Comparison of ENCODE assay signal across 13 cellular contexts in the genomic region with DNA sequence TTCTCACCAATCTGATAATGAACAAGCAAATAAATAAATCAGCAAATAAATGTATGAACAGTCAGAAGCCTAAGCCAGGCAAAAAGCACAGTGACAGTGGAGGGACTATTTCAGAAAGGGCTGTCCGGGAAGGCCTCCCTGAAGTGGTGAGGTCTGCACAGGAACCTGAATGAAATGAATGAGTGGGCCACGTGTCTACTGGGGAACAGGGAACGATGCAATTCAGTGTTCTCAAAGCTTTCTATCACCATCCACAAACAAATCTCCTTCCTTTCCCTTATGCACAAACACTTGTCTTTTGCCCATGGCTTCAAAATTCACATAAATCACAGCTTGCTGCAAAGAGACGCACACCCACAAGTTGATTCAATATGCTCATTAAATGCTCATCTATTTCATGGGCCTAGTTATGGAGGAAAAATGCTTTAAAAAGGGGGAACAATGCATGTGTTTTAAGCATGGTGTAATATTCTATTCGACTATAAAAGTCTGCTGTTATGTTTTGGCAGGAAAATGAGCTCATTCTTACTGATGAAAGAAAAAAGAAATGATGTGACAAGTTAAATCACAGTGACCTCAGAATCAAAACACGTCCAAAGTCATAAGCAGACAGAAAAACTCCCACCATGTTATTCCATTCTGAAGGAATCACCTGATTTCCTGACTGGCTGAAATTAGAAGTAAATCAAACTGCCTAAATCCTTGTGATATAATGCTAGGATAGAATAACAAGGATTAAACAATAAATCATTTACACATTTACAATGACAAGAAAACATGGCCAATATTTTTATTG. TPM values are rescaled to one million over a fixed set of nuclear protein-coding genes. Genes with fewer than 3 reads are reported as not detected.
DNase-seq lines count a peak whose midpoint lies in the region; ATAC-seq and TF ChIP-seq lines count a peak whose summit lies in the region.
"Had no signal": no experiment of that assay in that cellular context is flagged by ENCODE, and none has a peak within 500 bp of the region (broad histone marks: within the 10 kb centered on the region; RNA-seq: fewer than 3 reads in every experiment).

No MANE protein-coding gene starts in this region.

- H3K36me3 ChIP-seq in fibroblast of lung (ENCODE audit: control insufficient read depth, insufficient read depth, low read length): peaks cover 21% of the 10 kb centered on the region

- no peak overlapping the region for H3K9ac ChIP-seq in fibroblast of lung (ENCODE audit: insufficient read depth, low read length)

- H3K4me1 Mint-ChIP-seq in HFFc6 (ENCODE audit: low read depth): peaks cover 24% of the 10 kb centered on the region
- peaks cover 12% of the 10 kb centered on the region for H3K4me1 Mint-ChIP-seq in activated naive CD8-positive, alpha-beta T cell treated with anti-CD3 and anti-CD28 coated beads, Interleukin-2, amount 50 U/mL, for 24 hours
- H3K4me1 Mint-ChIP-seq: endodermal cell had no signal

- no peaks in the 10 kb centered on the region for H3K9me3 ChIP-seq in fibroblast of lung (ENCODE audit: control insufficient read depth, insufficient read depth, low read depth, low read length)
- H3K9me3 ChIP-seq: Caco-2, neutrophil had no signal

- no peak overlapping the region for H3K4me3 Mint-ChIP-seq in HFFc6
- H3K4me3 Mint-ChIP-seq in activated naive CD8-positive, alpha-beta T cell treated with anti-CD3 and anti-CD28 coated beads, Interleukin-2, amount 50 U/mL, for 24 hours: no peak overlapping the region
- H3K4me3 Mint-ChIP-seq: endodermal cell had no signal

- no peaks in the 10 kb centered on the region for H3K27me3 ChIP-seq in fibroblast of lung (ENCODE audit: control insufficient read depth, insufficient read depth, low read length)
- H3K27me3 ChIP-seq: neutrophil had no signal

- no peak for ATAC-seq in activated naive CD8-positive, alpha-beta T cell treated with anti-CD3 and anti-CD28 coated beads, Interleukin-2, amount 50 U/mL, for 24 hours
- ATAC-seq in GM21360 (IDR thresholded peaks at IDR 0.05; ENCODE audit: unreplicated experiment): no peak
- ATAC-seq in HG02623 (IDR thresholded peaks at IDR 0.05; ENCODE audit: unreplicated experiment): no peak

- H3K4me1 ChIP-seq in fibroblast of lung (ENCODE audit: control insufficient read depth, extremely low read depth, insufficient read depth, low read length): peaks cover 5% of the 10 kb centered on the region
- H3K4me1 ChIP-seq: Caco-2 had no signal

- peaks cover 1% of the 10 kb centered on the region; the same call in 1 of the 2 replicates for H3K27me3 Mint-ChIP-seq in HFFc6 (ENCODE audit: insufficient read depth)
- no peaks in the 10 kb centered on the region for H3K27me3 Mint-ChIP-seq in activated naive CD8-positive, alpha-beta T cell treated with anti-CD3 and anti-CD28 coated beads, Interleukin-2, amount 50 U/mL, for 24 hours

- no peak for TF ChIP-seq CTCF in HFFc6 (IDR thresholded peaks at IDR 0.05)
- no peak for TF ChIP-seq CTCF in fibroblast of lung (conservative IDR thresholded peaks at IDR 0.05 in 1 of 2, IDR thresholded peaks at IDR 0.05 in 1 of 2; ENCODE audit: low read depth in 1 of 2, low read length in 2 of 2)

- H3K27ac ChIP-seq in fibroblast of lung (ENCODE audit: insufficient read depth, low read length) (peak overlapping the region; percentile 42), skin epidermis (peak overlapping the region in 17 of 21 experiments; percentile 0 to 75 (median 59))
- H3K27ac ChIP-seq: neutrophil had no signal

- no peak overlapping the region for H3K4me2 ChIP-seq in fibroblast of lung (ENCODE audit: extremely low read depth, insufficient read depth, low read length)

- no peaks in the 10 kb centered on the region for H3K9me3 Mint-ChIP-seq in HFFc6
- H3K9me3 Mint-ChIP-seq in activated naive CD8-positive, alpha-beta T cell treated with anti-CD3 and anti-CD28 coated beads, Interleukin-2, amount 50 U/mL, for 24 hours: no peaks in the 10 kb centered on the region
- H3K9me3 Mint-ChIP-seq: endodermal cell had no signal

- DNase-seq in HFFc6 (no peak), fibroblast of lung (ENCODE audit: low read depth in 2 of 2) (peak; percentile 33 to 54), NCI-H1417 treated with DMSO at 0.1 percent for 48 hours (lab: John Stamatoyannopoulos, UW) (no peak), NCI-H1694 treated with DMSO at 0.1 percent for 48 hours (lab: John Stamatoyannopoulos, UW) (no peak)
- no peak for DNase-seq in activated naive CD8-positive, alpha-beta T cell treated with anti-CD3 and anti-CD28 coated beads, Interleukin-2, amount 50 U/mL, for 24 hours
- DNase-seq: Caco-2; endodermal cell; NCI-H2171; stimulated activated CD4-positive, alpha-beta T cell treated with anti-CD3 and anti-CD28 coated beads, Interleukin-4, amount 100 ng/mL, for 1 hour had no signal

- peaks cover 6% of the 10 kb centered on the region for H3K79me2 ChIP-seq in fibroblast of lung (ENCODE audit: control insufficient read depth, insufficient read depth, low read length)

- H3K4me3 ChIP-seq in fibroblast of lung (replicated peaks in 1 of 4; ENCODE audit: control extremely low read depth in 1 of 4, insufficient read depth in 1 of 4, low read depth in 3 of 4, low read length in 4 of 4): no peak overlapping the region
- no peak overlapping the region for H3K4me3 ChIP-seq in skin epidermis

- H3K27ac Mint-ChIP-seq in HFFc6: peak overlapping the region; percentile 73
- H3K27ac Mint-ChIP-seq in activated naive CD8-positive, alpha-beta T cell treated with anti-CD3 and anti-CD28 coated beads, Interleukin-2, amount 50 U/mL, for 24 hours: peak overlapping the region; percentile 73
- H3K27ac Mint-ChIP-seq: endodermal cell had no signal

- H2AFZ ChIP-seq in fibroblast of lung (ENCODE audit: low read length): no peak overlapping the region

- H4K20me1 ChIP-seq in fibroblast of lung (ENCODE audit: control insufficient read depth, extremely low read depth, insufficient read depth, low read length): no peaks in the 10 kb centered on the region

- H3K36me3 Mint-ChIP-seq in HFFc6 (ENCODE audit: low read depth): peaks cover 34% of the 10 kb centered on the region
- H3K36me3 Mint-ChIP-seq in activated naive CD8-positive, alpha-beta T cell treated with anti-CD3 and anti-CD28 coated beads, Interleukin-2, amount 50 U/mL, for 24 hours (ENCODE audit: low read depth): peaks cover 68% of the 10 kb centered on the region

RNA-seq across cellular contexts. Expression of gene URB1, which starts 21.6 kb away (rescaled TPM):
- 10 to 100 TPM; 18.4 to 27.0 (median 22.4) TPM for total RNA-seq in HFFc6 (2021; fragmentation: NEBNext Ultra II Directional; extraction: Animal tissue kit (Norgen Biotek cat#: 25700))
- total RNA-seq in fibroblast of lung: 15.7 and 17.7 TPM in 2 replicates
- polyA plus RNA-seq in fibroblast of lung: 4.3 and 7.3 TPM in 2 replicates
- polyA plus RNA-seq in fibroblast of lung (2012): 6.0 and 10.0 TPM in 2 replicates
- polyA minus RNA-seq in fibroblast of lung (ENCODE audit: low replicate concordance): 16.5 and 38.7 TPM in 2 replicates

RNA-seq across cellular contexts. Expression of gene EVA1C, which starts 41.3 kb away (rescaled TPM):
- 10 to 100 TPM in 4 of 6 experiments, 1 to 10 TPM in 2; 2.7 to 13.8 (median 11.3) TPM for total RNA-seq in HFFc6 (2021; fragmentation: NEBNext Ultra II Directional; extraction: Animal tissue kit (Norgen Biotek cat#: 25700))
- total RNA-seq in fibroblast of lung: 4.4 and 4.6 TPM in 2 replicates
- polyA plus RNA-seq in fibroblast of lung: 2.4 and 5.7 TPM in 2 replicates
- 2.2 and 6.4 TPM in 2 replicates for polyA plus RNA-seq in fibroblast of lung (2012)
- polyA minus RNA-seq in fibroblast of lung (ENCODE audit: low replicate concordance): 5.3 and 5.4 TPM in 2 replicates
- total RNA-seq: Caco-2 had no signal

Comparison
In these comparisons a context has a peak if more than half of its experiments do, and no peak if none do; other contexts are left out.
1. DNase-seq: peak in fibroblast of lung (2 of 2); none in HFFc6 (single experiment), activated naive CD8-positive, alpha-beta T cell treated with anti-CD3 and anti-CD28 coated beads, Interleukin-2, amount 50 U/mL, for 24 hours (single experiment), NCI-H1417 treated with DMSO at 0.1 percent for 48 hours (single experiment) and NCI-H1694 treated with DMSO at 0.1 percent for 48 hours (single experiment).